ENCODE assay signal across 31 cellular contexts in genomic region chr4:148114436-148114835, GRCh38.
"Had no signal": no experiment of that assay in that cellular context is flagged by ENCODE, and none has a peak within 500 bp of the region (broad histone marks: within the 10 kb centered on the region; RNA-seq: fewer than 3 reads in every experiment).

No MANE protein-coding gene starts in this region.

- H3K9me3 Mint-ChIP-seq: activated B cell treated with CpG ODN at 0.5 μM for 24 hours; activated CD8-positive, alpha-beta T cell treated with anti-CD3 and anti-CD28 coated beads for 36 hours; activated naive CD4-positive, alpha-beta T cell treated with anti-CD3 and anti-CD28 coated beads, Interleukin-2, amount 50 U/mL, for 24 hours; activated T-cell treated with anti-CD3 and anti-CD28 coated beads, Interleukin-2, amount 50 U/mL, for 4 hours; activated T-helper 17 cell treated with anti-CD3 and anti-CD28 coated beads, Interleukin-2, amount 50 U/mL, for 72 hours; central memory CD8-positive, alpha-beta T cell; dendritic cell treated with granulocyte-macrophage colony-stimulating factor and Interleukin-4, amounts not matched to agents 40 ng/mL and 50 ng/mL, for 4 days; endodermal cell; T-helper 2 cell treated with Interferon-gamma antibody and Interleukin-4, amounts not matched to agents 5 μg/mL and 100 μg/mL, for 36 hours had no signal

- H3K4me3 ChIP-seq: coronary artery, dorsolateral prefrontal cortex had no signal

- H3K36me3 ChIP-seq: brain microvascular endothelial cell, WERI-Rb-1 had no signal

- H3K27ac Mint-ChIP-seq: activated B cell treated with CpG ODN at 0.5 μM for 24 hours; activated CD8-positive, alpha-beta T cell treated with anti-CD3 and anti-CD28 coated beads for 36 hours; activated naive CD4-positive, alpha-beta T cell treated with anti-CD3 and anti-CD28 coated beads, Interleukin-2, amount 50 U/mL, for 24 hours; activated T-helper 17 cell treated with anti-CD3 and anti-CD28 coated beads, Interleukin-2, amount 50 U/mL, for 72 hours; dendritic cell treated with granulocyte-macrophage colony-stimulating factor and Interleukin-4, amounts not matched to agents 40 ng/mL and 50 ng/mL, for 4 days; endodermal cell; T-helper 2 cell treated with Interferon-gamma antibody and Interleukin-4, amounts not matched to agents 5 μg/mL and 100 μg/mL, for 36 hours had no signal

- DNase-seq: activated B cell treated with CpG ODN at 0.5 μM for 24 hours; activated CD4-positive, alpha-beta T cell treated with anti-CD3 and anti-CD28 coated beads for 48 hours; activated CD4-positive, alpha-beta T cell treated with anti-CD3 and anti-CD28 coated beads, Interleukin-2, amount 50 U/mL, for 1 hour; activated CD4-positive, alpha-beta T cell treated with anti-CD3 and anti-CD28 coated beads, Interleukin-2, amount 50 U/mL, for 48 hours; activated CD8-positive, alpha-beta memory T cell treated with anti-CD3 and anti-CD28 coated beads for 24 hours; activated CD8-positive, alpha-beta T cell treated with anti-CD3 and anti-CD28 coated beads for 36 hours; activated effector memory CD4-positive, alpha-beta T cell treated with Interleukin-2 at 50 U/mL for 16 hours; activated gamma-delta T cell treated with Interleukin-2 at 50 U/mL for 16 hours; activated naive CD4-positive, alpha-beta T cell treated with Interleukin-2 at 50 U/mL for 16 hours; activated T-cell treated with anti-CD3 and anti-CD28 coated beads, Interleukin-2, amount 50 U/mL, for 4 hours; amniotic stem cell; anterior cingulate cortex; brain microvascular endothelial cell; dorsolateral prefrontal cortex; effector memory CD4-positive, alpha-beta T cell; endodermal cell; foreskin fibroblast; head of caudate nucleus; T-helper 1 cell; T-helper 17 cell; T1000; WERI-Rb-1 had no signal

- H3K27me3 ChIP-seq: brain microvascular endothelial cell, dorsolateral prefrontal cortex had no signal

- H3K27ac ChIP-seq: brain microvascular endothelial cell, coronary artery, dorsolateral prefrontal cortex, WERI-Rb-1 had no signal

- H3K4me1 Mint-ChIP-seq: activated B cell treated with CpG ODN at 0.5 μM for 24 hours had no signal

- FAIRE-seq: astrocyte, bronchial epithelial cell, frontal cortex had no signal

- H3K27me3 Mint-ChIP-seq: activated B cell treated with CpG ODN at 0.5 μM for 24 hours; activated CD8-positive, alpha-beta T cell treated with anti-CD3 and anti-CD28 coated beads for 36 hours; activated naive CD4-positive, alpha-beta T cell treated with anti-CD3 and anti-CD28 coated beads, Interleukin-2, amount 50 U/mL, for 24 hours; activated T-helper 17 cell treated with anti-CD3 and anti-CD28 coated beads, Interleukin-2, amount 50 U/mL, for 72 hours; central memory CD8-positive, alpha-beta T cell; dendritic cell treated with granulocyte-macrophage colony-stimulating factor and Interleukin-4, amounts not matched to agents 40 ng/mL and 50 ng/mL, for 4 days; T-helper 17 cell had no signal

- H3K4me3 Mint-ChIP-seq: activated B cell treated with CpG ODN at 0.5 μM for 24 hours; activated CD8-positive, alpha-beta T cell treated with anti-CD3 and anti-CD28 coated beads for 36 hours; activated naive CD4-positive, alpha-beta T cell treated with anti-CD3 and anti-CD28 coated beads, Interleukin-2, amount 50 U/mL, for 24 hours; activated T-cell treated with anti-CD3 and anti-CD28 coated beads, Interleukin-2, amount 50 U/mL, for 4 hours; activated T-helper 17 cell treated with anti-CD3 and anti-CD28 coated beads, Interleukin-2, amount 50 U/mL, for 72 hours; central memory CD8-positive, alpha-beta T cell; dendritic cell treated with granulocyte-macrophage colony-stimulating factor and Interleukin-4, amounts not matched to agents 40 ng/mL and 50 ng/mL, for 4 days; endodermal cell; T-helper 17 cell; T-helper 2 cell treated with Interferon-gamma antibody and Interleukin-4, amounts not matched to agents 5 μg/mL and 100 μg/mL, for 36 hours had no signal
